Comparison of ENCODE assay signal across 1 cellular context in the genomic region with DNA sequence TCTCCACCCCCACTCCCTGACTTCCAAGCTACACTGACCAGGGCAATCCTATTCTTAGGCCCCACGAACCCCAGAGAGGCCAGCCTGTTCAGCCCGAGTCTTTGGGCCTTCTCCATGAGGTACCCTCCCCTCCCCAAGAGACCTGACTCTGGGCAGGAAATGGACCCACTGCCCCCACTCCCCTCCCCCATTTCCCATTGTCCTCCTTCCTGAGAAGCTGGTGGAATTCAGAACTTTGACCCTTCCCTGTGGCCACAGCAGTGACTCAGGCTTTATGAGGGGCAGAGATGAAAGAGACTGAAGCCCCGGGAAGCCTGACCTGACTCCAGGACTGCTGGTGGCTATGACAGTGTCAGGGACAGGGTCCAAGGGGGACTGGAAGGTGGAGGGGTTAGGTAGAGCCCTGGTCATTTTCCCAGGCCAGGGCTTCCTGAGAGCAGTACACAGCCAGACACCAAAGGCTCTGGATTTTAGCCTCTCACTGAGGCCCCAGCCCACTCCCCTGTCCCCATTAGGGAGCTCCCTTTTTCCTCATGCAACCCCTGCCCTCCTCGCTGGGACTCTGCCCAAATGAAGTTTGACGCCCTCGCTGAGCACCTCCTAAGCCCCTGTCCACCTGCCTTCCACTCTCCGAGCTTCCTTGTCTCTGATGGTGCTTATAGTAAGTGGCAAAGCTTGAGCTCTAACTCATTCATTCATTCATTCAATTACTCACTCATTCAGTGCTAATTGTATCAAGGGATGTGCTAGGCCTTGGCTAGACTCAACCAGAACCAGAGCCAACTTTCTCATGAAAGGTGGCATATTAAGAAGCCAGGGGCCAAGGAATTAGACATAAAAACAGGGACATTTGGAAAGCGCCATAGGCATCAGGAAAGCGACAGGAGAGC.
TF ChIP-seq lines count a peak whose summit lies in the region.

No MANE protein-coding gene starts in this region.

TF ChIP-seq in HepG2, 621 proteins besides CTCF, POLR2A, EP300 and RAD21 (continued from another document and continues in another):
- TF ChIP-seq, protein P1, sequence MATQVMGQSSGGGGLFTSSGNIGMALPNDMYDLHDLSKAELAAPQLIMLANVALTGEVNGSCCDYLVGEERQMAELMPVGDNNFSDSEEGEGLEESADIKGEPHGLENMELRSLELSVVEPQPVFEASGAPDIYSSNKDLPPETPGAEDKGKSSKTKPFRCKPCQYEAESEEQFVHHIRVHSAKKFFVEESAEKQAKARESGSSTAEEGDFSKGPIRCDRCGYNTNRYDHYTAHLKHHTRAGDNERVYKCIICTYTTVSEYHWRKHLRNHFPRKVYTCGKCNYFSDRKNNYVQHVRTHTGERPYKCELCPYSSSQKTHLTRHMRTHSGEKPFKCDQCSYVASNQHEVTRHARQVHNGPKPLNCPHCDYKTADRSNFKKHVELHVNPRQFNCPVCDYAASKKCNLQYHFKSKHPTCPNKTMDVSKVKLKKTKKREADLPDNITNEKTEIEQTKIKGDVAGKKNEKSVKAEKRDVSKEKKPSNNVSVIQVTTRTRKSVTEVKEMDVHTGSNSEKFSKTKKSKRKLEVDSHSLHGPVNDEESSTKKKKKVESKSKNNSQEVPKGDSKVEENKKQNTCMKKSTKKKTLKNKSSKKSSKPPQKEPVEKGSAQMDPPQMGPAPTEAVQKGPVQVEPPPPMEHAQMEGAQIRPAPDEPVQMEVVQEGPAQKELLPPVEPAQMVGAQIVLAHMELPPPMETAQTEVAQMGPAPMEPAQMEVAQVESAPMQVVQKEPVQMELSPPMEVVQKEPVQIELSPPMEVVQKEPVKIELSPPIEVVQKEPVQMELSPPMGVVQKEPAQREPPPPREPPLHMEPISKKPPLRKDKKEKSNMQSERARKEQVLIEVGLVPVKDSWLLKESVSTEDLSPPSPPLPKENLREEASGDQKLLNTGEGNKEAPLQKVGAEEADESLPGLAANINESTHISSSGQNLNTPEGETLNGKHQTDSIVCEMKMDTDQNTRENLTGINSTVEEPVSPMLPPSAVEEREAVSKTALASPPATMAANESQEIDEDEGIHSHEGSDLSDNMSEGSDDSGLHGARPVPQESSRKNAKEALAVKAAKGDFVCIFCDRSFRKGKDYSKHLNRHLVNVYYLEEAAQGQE (IDR thresholded peaks at IDR 0.05; ENCODE audit: borderline replicate concordance in 1 of 2, low read depth in 1 of 2, low read length in 2 of 2), result peak in 1 of 2 experiments; percentile 73; a peak in 1 of 4 replicates
- TF ChIP-seq NAIF1 (CRISPR knock-in tag; IDR thresholded peaks at IDR 0.05; ENCODE audit: borderline replicate concordance), result no peak
- TF ChIP-seq JUNB (CRISPR knock-in tag; IDR thresholded peaks at IDR 0.05; ENCODE audit: borderline replicate concordance), result peak; percentile 95
- TF ChIP-seq HHEX (CRISPR knock-in tag; IDR thresholded peaks at IDR 0.05), result peak; percentile 43; the same call in 1 of the 2 replicates
- TF ChIP-seq, protein P2, sequence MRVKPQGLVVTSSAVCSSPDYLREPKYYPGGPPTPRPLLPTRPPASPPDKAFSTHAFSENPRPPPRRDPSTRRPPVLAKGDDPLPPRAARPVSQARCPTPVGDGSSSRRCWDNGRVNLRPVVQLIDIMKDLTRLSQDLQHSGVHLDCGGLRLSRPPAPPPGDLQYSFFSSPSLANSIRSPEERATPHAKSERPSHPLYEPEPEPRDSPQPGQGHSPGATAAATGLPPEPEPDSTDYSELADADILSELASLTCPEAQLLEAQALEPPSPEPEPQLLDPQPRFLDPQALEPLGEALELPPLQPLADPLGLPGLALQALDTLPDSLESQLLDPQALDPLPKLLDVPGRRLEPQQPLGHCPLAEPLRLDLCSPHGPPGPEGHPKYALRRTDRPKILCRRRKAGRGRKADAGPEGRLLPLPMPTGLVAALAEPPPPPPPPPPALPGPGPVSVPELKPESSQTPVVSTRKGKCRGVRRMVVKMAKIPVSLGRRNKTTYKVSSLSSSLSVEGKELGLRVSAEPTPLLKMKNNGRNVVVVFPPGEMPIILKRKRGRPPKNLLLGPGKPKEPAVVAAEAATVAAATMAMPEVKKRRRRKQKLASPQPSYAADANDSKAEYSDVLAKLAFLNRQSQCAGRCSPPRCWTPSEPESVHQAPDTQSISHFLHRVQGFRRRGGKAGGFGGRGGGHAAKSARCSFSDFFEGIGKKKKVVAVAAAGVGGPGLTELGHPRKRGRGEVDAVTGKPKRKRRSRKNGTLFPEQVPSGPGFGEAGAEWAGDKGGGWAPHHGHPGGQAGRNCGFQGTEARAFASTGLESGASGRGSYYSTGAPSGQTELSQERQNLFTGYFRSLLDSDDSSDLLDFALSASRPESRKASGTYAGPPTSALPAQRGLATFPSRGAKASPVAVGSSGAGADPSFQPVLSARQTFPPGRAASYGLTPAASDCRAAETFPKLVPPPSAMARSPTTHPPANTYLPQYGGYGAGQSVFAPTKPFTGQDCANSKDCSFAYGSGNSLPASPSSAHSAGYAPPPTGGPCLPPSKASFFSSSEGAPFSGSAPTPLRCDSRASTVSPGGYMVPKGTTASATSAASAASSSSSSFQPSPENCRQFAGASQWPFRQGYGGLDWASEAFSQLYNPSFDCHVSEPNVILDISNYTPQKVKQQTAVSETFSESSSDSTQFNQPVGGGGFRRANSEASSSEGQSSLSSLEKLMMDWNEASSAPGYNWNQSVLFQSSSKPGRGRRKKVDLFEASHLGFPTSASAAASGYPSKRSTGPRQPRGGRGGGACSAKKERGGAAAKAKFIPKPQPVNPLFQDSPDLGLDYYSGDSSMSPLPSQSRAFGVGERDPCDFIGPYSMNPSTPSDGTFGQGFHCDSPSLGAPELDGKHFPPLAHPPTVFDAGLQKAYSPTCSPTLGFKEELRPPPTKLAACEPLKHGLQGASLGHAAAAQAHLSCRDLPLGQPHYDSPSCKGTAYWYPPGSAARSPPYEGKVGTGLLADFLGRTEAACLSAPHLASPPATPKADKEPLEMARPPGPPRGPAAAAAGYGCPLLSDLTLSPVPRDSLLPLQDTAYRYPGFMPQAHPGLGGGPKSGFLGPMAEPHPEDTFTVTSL (CRISPR knock-in tag; IDR thresholded peaks at IDR 0.05; ENCODE audit: borderline replicate concordance), result peak; percentile 84; the same call in 1 of the 2 replicates
- TF ChIP-seq CREM (IDR thresholded peaks at IDR 0.05), result peak; percentile 90
- TF ChIP-seq CREM (CRISPR knock-in tag; IDR thresholded peaks at IDR 0.05), result no peak
- TF ChIP-seq ZBTB38 (CRISPR knock-in tag; IDR thresholded peaks at IDR 0.05), result peak; percentile 58
- peak; percentile 95 for TF ChIP-seq ESRRA (CRISPR knock-in tag; IDR thresholded peaks at IDR 0.05; ENCODE audit: low read depth)
- peak; percentile 68; the same call in 1 of the 2 replicates for TF ChIP-seq SP5 (CRISPR knock-in tag; IDR thresholded peaks at IDR 0.05; ENCODE audit: borderline replicate concordance, low read depth)
- peak; percentile 64; the same call in 1 of the 2 replicates for TF ChIP-seq ZNF121 (CRISPR knock-in tag; IDR thresholded peaks at IDR 0.05)
- TF ChIP-seq MAFF (IDR thresholded peaks at IDR 0.05; ENCODE audit: low read depth, low read length), result peak; percentile 64
- no peak for TF ChIP-seq ZNF296 (CRISPR knock-in tag; conservative IDR thresholded peaks at IDR 0.05)
- TF ChIP-seq IRF9 (CRISPR knock-in tag; IDR thresholded peaks at IDR 0.05; ENCODE audit: borderline replicate concordance), result peak; percentile 90
- TF ChIP-seq ZBTB8A (CRISPR knock-in tag; IDR thresholded peaks at IDR 0.05; ENCODE audit: borderline replicate concordance, low read depth), result peak; percentile 57; the same call in 1 of the 2 replicates
- TF ChIP-seq ZSCAN9 (CRISPR knock-in tag; IDR thresholded peaks at IDR 0.05; ENCODE audit: borderline replicate concordance), result peak; percentile 39; the same call in 1 of the 2 replicates
- peak; percentile 50; the same call in 1 of the 2 replicates for TF ChIP-seq ZMAT3 (CRISPR knock-in tag; conservative IDR thresholded peaks at IDR 0.05)
- peak; percentile 51; the same call in 1 of the 2 replicates for TF ChIP-seq KDM2A (CRISPR knock-in tag; IDR thresholded peaks at IDR 0.05; ENCODE audit: borderline replicate concordance, low read depth)
- peak; percentile 92 for TF ChIP-seq RXRA (CRISPR knock-in tag; IDR thresholded peaks at IDR 0.05)
- 0 out of 2 replicates have a peak, but pooled peaks have one; percentile 59 for TF ChIP-seq GTF3A (CRISPR knock-in tag; conservative IDR thresholded peaks at IDR 0.05)
- no peak for TF ChIP-seq HNRNPLL (IDR thresholded peaks at IDR 0.05; ENCODE audit: low read depth, low read length, poor library complexity, severe bottlenecking)
- TF ChIP-seq, protein P3, sequence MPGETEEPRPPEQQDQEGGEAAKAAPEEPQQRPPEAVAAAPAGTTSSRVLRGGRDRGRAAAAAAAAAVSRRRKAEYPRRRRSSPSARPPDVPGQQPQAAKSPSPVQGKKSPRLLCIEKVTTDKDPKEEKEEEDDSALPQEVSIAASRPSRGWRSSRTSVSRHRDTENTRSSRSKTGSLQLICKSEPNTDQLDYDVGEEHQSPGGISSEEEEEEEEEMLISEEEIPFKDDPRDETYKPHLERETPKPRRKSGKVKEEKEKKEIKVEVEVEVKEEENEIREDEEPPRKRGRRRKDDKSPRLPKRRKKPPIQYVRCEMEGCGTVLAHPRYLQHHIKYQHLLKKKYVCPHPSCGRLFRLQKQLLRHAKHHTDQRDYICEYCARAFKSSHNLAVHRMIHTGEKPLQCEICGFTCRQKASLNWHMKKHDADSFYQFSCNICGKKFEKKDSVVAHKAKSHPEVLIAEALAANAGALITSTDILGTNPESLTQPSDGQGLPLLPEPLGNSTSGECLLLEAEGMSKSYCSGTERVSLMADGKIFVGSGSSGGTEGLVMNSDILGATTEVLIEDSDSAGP (CRISPR knock-in tag; IDR thresholded peaks at IDR 0.05; ENCODE audit: borderline replicate concordance), result peak; percentile 67
- TF ChIP-seq ZNF710 (CRISPR knock-in tag; IDR thresholded peaks at IDR 0.05; ENCODE audit: borderline replicate concordance), result peak; percentile 53; the same call in 1 of the 2 replicates
- peak; percentile 63; the same call in 1 of the 2 replicates for TF ChIP-seq ZNF142 (CRISPR knock-in tag; IDR thresholded peaks at IDR 0.05)
- peak; percentile 97 for TF ChIP-seq NCOR1 (IDR thresholded peaks at IDR 0.05; ENCODE audit: borderline replicate concordance, low read length)
- peak; percentile 53; the same call in 1 of the 2 replicates for TF ChIP-seq SNAPC5 (CRISPR knock-in tag; IDR thresholded peaks at IDR 0.05; ENCODE audit: borderline replicate concordance)
- TF ChIP-seq FIP1L1 (IDR thresholded peaks at IDR 0.05; ENCODE audit: borderline replicate concordance, insufficient read depth, low read depth, low read length), result 0 out of 2 replicates have a peak, but pooled peaks have one; percentile 60
- TF ChIP-seq ZBTB7A (CRISPR knock-in tag; IDR thresholded peaks at IDR 0.05), result peak; percentile 66; the same call in 1 of the 2 replicates
- TF ChIP-seq ZNF317 (CRISPR knock-in tag; IDR thresholded peaks at IDR 0.05), result peak; percentile 79; the same call in 1 of the 2 replicates
- no peak for TF ChIP-seq ZNF878 (CRISPR knock-in tag; IDR thresholded peaks at IDR 0.05)
